ENCODE assay signal across 8 cellular contexts in genomic region chr4:1309261-1310010, GRCh38. TPM values are rescaled to one million over a fixed set of nuclear protein-coding genes. Genes with fewer than 3 reads are reported as not detected.
A peak's percentile ranks its signal among the peaks of the same experiment; 100 is the strongest.
DNase-seq lines count a peak whose midpoint lies in the region; TF ChIP-seq lines count a peak whose summit lies in the region.

No MANE protein-coding gene starts in this region.

- peak overlapping the region; percentile 94 for H3K4me2 ChIP-seq in fibroblast of lung (ENCODE audit: extremely low read depth, insufficient read depth, low read length)

- no peaks in the 10 kb centered on the region for H3K27me3 ChIP-seq in fibroblast of lung (ENCODE audit: control insufficient read depth, insufficient read depth, low read length)
- H3K27me3 ChIP-seq in mucosa of stomach (ENCODE audit: control insufficient read depth, insufficient read depth, low read length), result no peaks in the 10 kb centered on the region

- H3K79me2 ChIP-seq in fibroblast of lung (ENCODE audit: control insufficient read depth, insufficient read depth, low read length), result peaks cover 68% of the 10 kb centered on the region

- peak overlapping the region; percentile 32 for H2AFZ ChIP-seq in fibroblast of lung (ENCODE audit: low read length)

- H4K20me1 ChIP-seq in fibroblast of lung (ENCODE audit: control insufficient read depth, extremely low read depth, insufficient read depth, low read length), result no peaks in the 10 kb centered on the region

- H3K9me3 ChIP-seq in fibroblast of lung (ENCODE audit: control insufficient read depth, insufficient read depth, low read depth, low read length), result no peaks in the 10 kb centered on the region
- no peaks in the 10 kb centered on the region for H3K9me3 ChIP-seq in mucosa of stomach (ENCODE audit: control insufficient read depth, low read length)

- peak overlapping the region; percentile 84 for H3K27ac ChIP-seq in fibroblast of lung (ENCODE audit: insufficient read depth, low read length)

- H3K9ac ChIP-seq in fibroblast of lung (ENCODE audit: insufficient read depth, low read length), result peak overlapping the region; percentile 61
- H3K9ac ChIP-seq in mucosa of stomach (ENCODE audit: low read length), result peak overlapping the region; percentile 33

- H3K36me3 ChIP-seq in fibroblast of lung (ENCODE audit: control insufficient read depth, insufficient read depth, low read length), result peaks cover 11% of the 10 kb centered on the region
- H3K36me3 ChIP-seq in mucosa of stomach (ENCODE audit: control insufficient read depth, insufficient read depth, low read length), result peaks cover 5% of the 10 kb centered on the region

- peak overlapping the region; percentile 38 to 65 (median 64) for H3K4me3 ChIP-seq in fibroblast of lung (replicated peaks in 1 of 4; ENCODE audit: control extremely low read depth in 1 of 4, insufficient read depth in 1 of 4, low read depth in 3 of 4, low read length in 4 of 4)
- H3K4me3 ChIP-seq in mucosa of stomach (ENCODE audit: low read length), result no peak overlapping the region

- peaks cover 10% of the 10 kb centered on the region for H3K4me1 ChIP-seq in fibroblast of lung (ENCODE audit: control insufficient read depth, extremely low read depth, insufficient read depth, low read length)
- H3K4me1 ChIP-seq in mucosa of stomach (ENCODE audit: control insufficient read depth, insufficient read depth, low read length), result peaks cover 35% of the 10 kb centered on the region

- no peak for TF ChIP-seq CTCF in fibroblast of lung (conservative IDR thresholded peaks at IDR 0.05 in 1 of 2, IDR thresholded peaks at IDR 0.05 in 1 of 2; ENCODE audit: low read depth in 1 of 2, low read length in 2 of 2)

- DNase-seq in GM19240 (ENCODE audit: insufficient read length, low spot score) (peak; percentile 89), NCI-H2196 treated with DMSO at 0.1 percent for 48 hours (lab: John Stamatoyannopoulos, UW; ENCODE audit: unreplicated experiment) (peak; percentile 52), fibroblast of lung (ENCODE audit: low read depth in 2 of 2) (peak; percentile 93 to 94), NCI-H1930 (lab: John Stamatoyannopoulos, UW) (no peak), HT-29 (ENCODE audit: low spot score) (no peak)
- DNase-seq in activated effector memory CD4-positive, alpha-beta T cell treated with Interleukin-2 at 50 U/mL for 16 hours, result peak; percentile 29
- DNase-seq in stimulated activated CD8-positive, alpha-beta memory T cell treated with anti-CD3 and anti-CD28 coated beads, Interleukin-7, amount 100 ng/mL, for 1 hour (ENCODE audit: low read depth in 2 of 2), result peak; percentile 18 to 25

RNA-seq across cellular contexts. Expression of gene MAEA, which starts 19.7 kb away (rescaled TPM):
- total RNA-seq in fibroblast of lung, result 37.2 and 44.3 TPM in 2 replicates
- 53.8 and 59.5 TPM in 2 replicates for polyA plus RNA-seq in fibroblast of lung
- polyA plus RNA-seq in fibroblast of lung (2012), result 49.3 and 67.4 TPM in 2 replicates
- 55.9 and 75.0 TPM in 2 replicates for polyA minus RNA-seq in fibroblast of lung (ENCODE audit: low replicate concordance)
- 127 and 139 TPM in 2 replicates for total RNA-seq in HT-29 (2014; rRNA removed; shearing (Covaris generic))

RNA-seq across cellular contexts. Expression of gene UVSSA, which starts 37.6 kb away (rescaled TPM):
- 4.6 and 7.6 TPM in 2 replicates for total RNA-seq in fibroblast of lung
- 4.0 and 4.6 TPM in 2 replicates for polyA plus RNA-seq in fibroblast of lung
- polyA plus RNA-seq in fibroblast of lung (2012), result 3.9 and 4.3 TPM in 2 replicates
- 5.6 and 7.3 TPM in 2 replicates for polyA minus RNA-seq in fibroblast of lung (ENCODE audit: low replicate concordance)
- total RNA-seq in HT-29 (2014; rRNA removed; shearing (Covaris generic)), result 17.9 and 21.7 TPM in 2 replicates

Comparison
In these comparisons a context has a peak if more than half of its experiments do, and no peak if none do; other contexts are left out.
1. DNase-seq: peak in GM19240 (single experiment), NCI-H2196 treated with DMSO at 0.1 percent for 48 hours (single experiment), activated effector memory CD4-positive, alpha-beta T cell treated with Interleukin-2 at 50 U/mL for 16 hours (single experiment), fibroblast of lung (2 of 2) and stimulated activated CD8-positive, alpha-beta memory T cell treated with anti-CD3 and anti-CD28 coated beads, Interleukin-7, amount 100 ng/mL, for 1 hour (2 of 2); none in NCI-H1930 (0 of 2) and HT-29 (single experiment).